16 cellular contexts compared by ENCODE assay signal in the genomic region with DNA sequence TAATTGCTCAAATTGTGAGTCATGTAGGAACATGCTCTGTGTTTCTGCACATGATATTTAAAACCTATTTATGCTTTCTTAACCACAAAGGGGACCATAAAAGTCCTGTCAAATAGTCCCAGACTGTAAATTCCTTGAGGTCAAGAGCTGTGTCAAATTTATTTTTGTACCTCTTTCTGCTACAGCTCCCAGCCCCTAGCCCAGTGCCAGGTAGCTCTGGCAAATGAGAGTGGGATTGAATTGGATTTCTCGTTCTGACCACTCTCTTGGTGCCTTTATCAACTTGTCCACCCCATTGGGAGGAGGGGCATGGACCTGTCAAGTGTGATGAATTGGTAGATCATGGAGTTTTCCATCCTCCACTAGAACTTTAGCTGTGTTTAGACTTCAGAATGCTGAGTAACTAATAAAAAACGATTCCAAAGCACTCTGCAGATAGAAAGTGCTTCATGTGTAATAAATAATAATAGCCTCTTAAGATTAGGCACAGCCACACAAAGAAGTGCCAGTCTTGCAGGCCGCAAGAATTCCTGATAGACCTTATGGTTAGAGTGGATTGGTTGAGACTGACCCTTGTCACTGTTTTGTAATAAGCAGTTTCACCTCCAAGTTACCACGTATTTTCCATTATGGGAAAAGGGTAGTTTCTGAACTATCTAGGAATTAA.
DNase-seq lines count a peak whose midpoint lies in the region; ATAC-seq and TF ChIP-seq lines count a peak whose summit lies in the region.
"Had no signal": no experiment of that assay in that cellular context is flagged by ENCODE, and none has a peak within 500 bp of the region (broad histone marks: within the 10 kb centered on the region; RNA-seq: fewer than 3 reads in every experiment).

No MANE protein-coding gene starts in this region.

- no peak for TF ChIP-seq CTCF in ascending aorta (IDR thresholded peaks at IDR 0.05)
- TF ChIP-seq CTCF in stomach (IDR thresholded peaks at IDR 0.05): no peak

- H3K27me3 ChIP-seq in ascending aorta (no peaks in the 10 kb centered on the region), stomach (no peaks in the 10 kb centered on the region)

- H3K4me3 ChIP-seq in ascending aorta (no peak overlapping the region), stomach (no peak overlapping the region)
- H3K4me3 ChIP-seq: lower lobe of right lung had no signal

- no peak for TF ChIP-seq POLR2A in stomach (IDR thresholded peaks at IDR 0.05)

- intact Hi-C loops in ascending aorta (cut with DNase I): no loop called here
- intact Hi-C loops in stomach (cut with DNase I; ENCODE audit: low total_unique reads): no loop called here

- 64 to 77% (median 76%) methylated on average over 4 of the region's 4 CpGs for WGBS in stomach, 5 donors

- DNase-seq in HCEC 1CT (peak; percentile 71), ascending aorta (ENCODE audit: low spot score in 2 of 2) (no peak), kidney glomerular epithelial cell (lab: John Stamatoyannopoulos, UW) (peak; percentile 55), stomach (no peak), HK-2 (ENCODE audit: unreplicated experiment) (no peak), islet precursor cell (no peak)
- DNase-seq: activated CD4-positive, CD25-positive, alpha-beta regulatory T cell treated with anti-CD3 and anti-CD28 coated beads, Interleukin-2, amount 50 U/mL, for 72 hours; activated T-cell treated with anti-CD3 and anti-CD28 coated beads, Interleukin-2, amount 50 U/mL, for 1 hour; anterior cingulate cortex; C1 segment of cervical spinal cord; H7; lower lobe of right lung; stimulated activated CD4-positive, alpha-beta T cell treated with anti-CD3 and anti-CD28 coated beads, Interleukin-1b, Interleukin-23, amount 100 ng/mL, for 48 hours; T-helper 1 cell had no signal

- ATAC-seq in GM21515 (IDR thresholded peaks at IDR 0.05; ENCODE audit: unreplicated experiment): no peak
- ATAC-seq in GM18861 (IDR thresholded peaks at IDR 0.05; ENCODE audit: unreplicated experiment): no peak
- ATAC-seq: lower lobe of right lung had no signal

- H3K36me3 ChIP-seq in ascending aorta: peaks cover 0 to 7% of the 10 kb centered on the region in 2 donors
- H3K36me3 ChIP-seq in stomach: no peaks in the 10 kb centered on the region
- H3K36me3 ChIP-seq: lower lobe of right lung had no signal

- peaks cover 18 to 69% of the 10 kb centered on the region in 2 donors for H3K4me1 ChIP-seq in ascending aorta
- peaks cover 6 to 72% (median 41%) of the 10 kb centered on the region in 4 donors for H3K4me1 ChIP-seq in stomach

- H3K9me3 ChIP-seq in ascending aorta (no peaks in the 10 kb centered on the region), stomach (no peaks in the 10 kb centered on the region)
- H3K9me3 ChIP-seq: lower lobe of right lung had no signal

- TF ChIP-seq EP300 in stomach (IDR thresholded peaks at IDR 0.05): no peak

- peak overlapping the region; percentile 94 to 99 for H3K27ac ChIP-seq in ascending aorta
- peak overlapping the region in 4 of 5 donors; percentile 38 to 94 (median 86) for H3K27ac ChIP-seq in stomach
- H3K27ac ChIP-seq: lower lobe of right lung had no signal

Comparison
In these comparisons a context has a peak if more than half of its experiments do, and no peak if none do; other contexts are left out.
1. DNase-seq: peak in HCEC 1CT (single experiment) and kidney glomerular epithelial cell (single experiment); none in ascending aorta (0 of 2), stomach (single experiment), HK-2 (single experiment) and islet precursor cell (single experiment).